28 cellular contexts compared by ENCODE assay signal in genomic region chr14:87407344-87407743, GRCh38.
"Had no signal": no experiment of that assay in that cellular context is flagged by ENCODE, and none has a peak within 500 bp of the region (broad histone marks: within the 10 kb centered on the region; RNA-seq: fewer than 3 reads in every experiment).

No MANE protein-coding gene starts in this region.

- H3K36me3 ChIP-seq: neural progenitor cell, prostate gland, sigmoid colon, stomach, tibial artery had no signal

- H2AFZ ChIP-seq: neural progenitor cell, parathyroid adenoma had no signal

- H3K36me3 Mint-ChIP-seq: immature natural killer cell; naive thymus-derived CD4-positive, alpha-beta T cell; neural progenitor cell; stimulated activated effector memory CD8-positive, alpha-beta T cell treated with anti-CD3 and anti-CD28 coated beads, Interleukin-12 subunit alpha, Interleukin-12 subunit beta, amount 100 ng/mL, for 72 hours; type B pancreatic cell had no signal

- H3K27ac Mint-ChIP-seq: immature natural killer cell; naive thymus-derived CD4-positive, alpha-beta T cell; neural progenitor cell; stimulated activated effector memory CD8-positive, alpha-beta T cell treated with anti-CD3 and anti-CD28 coated beads, Interleukin-12 subunit alpha, Interleukin-12 subunit beta, amount 100 ng/mL, for 72 hours; type B pancreatic cell had no signal

- H3K4me1 Mint-ChIP-seq: immature natural killer cell; naive thymus-derived CD4-positive, alpha-beta T cell; stimulated activated effector memory CD8-positive, alpha-beta T cell treated with anti-CD3 and anti-CD28 coated beads, Interleukin-12 subunit alpha, Interleukin-12 subunit beta, amount 100 ng/mL, for 72 hours had no signal

- H3K27me3 ChIP-seq: dorsolateral prefrontal cortex, neural progenitor cell, sigmoid colon, stomach, testis, tibial artery had no signal

- H3K79me2 ChIP-seq: parathyroid adenoma had no signal

- H3K4me2 ChIP-seq: neural progenitor cell had no signal

- DNase-seq: dorsolateral prefrontal cortex; effector CD4-positive, alpha-beta T cell; hypothalamus; immature natural killer cell; islet precursor cell; kidney glomerular epithelial cell; mesenchymal stem cell; midbrain; naive thymus-derived CD4-positive, alpha-beta T cell; right cardiac atrium; sigmoid colon; stimulated activated CD4-positive, alpha-beta T cell treated with anti-CD3 and anti-CD28 coated beads, Interleukin-2, amount 100 ng/mL, for 24 hours; stimulated activated CD4-positive, alpha-beta T cell treated with anti-CD3 and anti-CD28 coated beads, Interleukin-4, amount 100 ng/mL, for 24 hours; stimulated activated naive CD4-positive, alpha-beta T cell treated with Interleukin-2 at 50 U/mL for 16 hours; stomach; substantia nigra; testis; tibial artery had no signal

- H3K4me3 Mint-ChIP-seq: immature natural killer cell; naive thymus-derived CD4-positive, alpha-beta T cell; nephron; neural progenitor cell; stimulated activated effector memory CD8-positive, alpha-beta T cell treated with anti-CD3 and anti-CD28 coated beads, Interleukin-12 subunit alpha, Interleukin-12 subunit beta, amount 100 ng/mL, for 72 hours; type B pancreatic cell had no signal

- FAIRE-seq: colon, frontal cortex had no signal

- H3K27ac ChIP-seq: dorsolateral prefrontal cortex, epithelial cell of prostate, neural progenitor cell, parathyroid adenoma, prostate gland, sigmoid colon, stomach, testis, tibial artery had no signal

- ATAC-seq: esophagus mucosa; naive thymus-derived CD4-positive, alpha-beta T cell; stimulated activated effector memory CD8-positive, alpha-beta T cell treated with anti-CD3 and anti-CD28 coated beads, Interleukin-12 subunit alpha, Interleukin-12 subunit beta, amount 100 ng/mL, for 72 hours had no signal

- H3K9me3 Mint-ChIP-seq: neural progenitor cell had no signal

- H3K4me3 ChIP-seq: dorsolateral prefrontal cortex, neural progenitor cell, prostate gland, sigmoid colon, stomach, testis, tibial artery had no signal

- H3K27me3 Mint-ChIP-seq: naive thymus-derived CD4-positive, alpha-beta T cell; type B pancreatic cell had no signal

- H3K9me3 ChIP-seq: prostate gland, sigmoid colon, stomach, testis, tibial artery had no signal

- H3K4me1 ChIP-seq: neural progenitor cell, parathyroid adenoma, prostate gland, stomach, testis, tibial artery had no signal

- H3K9ac ChIP-seq: neural progenitor cell, parathyroid adenoma had no signal
